8 cellular contexts compared by ENCODE assay signal in genomic region chr2:152036611-152037469, GRCh38.
DNase-seq lines count a peak whose midpoint lies in the region; ATAC-seq and TF ChIP-seq lines count a peak whose summit lies in the region.

No MANE protein-coding gene starts in this region.

- H3K27me3 ChIP-seq in iPS DF 6.9 (ENCODE audit: control insufficient read depth, insufficient read depth, low read length) (no peaks in the 10 kb centered on the region; the same call in 1 of the 2 replicates), spleen (replicated peaks in 1 of 7) (no peaks in the 10 kb centered on the region)

- WGBS in iPS DF 6.9 (ENCODE audit: insufficient coverage, insufficient read length) = no CpG with 5 or more reads among the region's 10 CpGs
- WGBS in spleen, 5 donors = 35 to 48% (median 41%) methylated on average over 10 of the region's 10 CpGs

- peak; percentile 86 for TF ChIP-seq CTCF in GM12873 (IDR thresholded peaks at IDR 0.05; ENCODE audit: insufficient read depth, low read depth, low read length, missing control alignments)
- peak; percentile 74 for TF ChIP-seq CTCF in HFF-Myc (IDR thresholded peaks at IDR 0.05; ENCODE audit: low read depth, low read length, missing control alignments)
- peak in 10 of 11 experiments; percentile 30 to 79 (median 67) for TF ChIP-seq CTCF in spleen (IDR thresholded peaks at IDR 0.05 in 8 of 11, conservative IDR thresholded peaks at IDR 0.05 in 3 of 11)

- H3K36me3 ChIP-seq in iPS DF 6.9 (ENCODE audit: control insufficient read depth, insufficient read depth, low read length) (no peaks in the 10 kb centered on the region; the same call in 1 of the 2 replicates), spleen (no peaks in the 10 kb centered on the region)

- ATAC-seq in HG03108 (IDR thresholded peaks at IDR 0.05; ENCODE audit: unreplicated experiment) = no peak

- H3K4me1 ChIP-seq in iPS DF 6.9 (ENCODE audit: control insufficient read depth, insufficient read depth, low read length) = peaks cover 7% of the 10 kb centered on the region
- H3K4me1 ChIP-seq in spleen = peaks cover 3 to 26% (median 14%) of the 10 kb centered on the region in 6 donors

- H3K4me3 ChIP-seq in HFF-Myc (replicated peaks; ENCODE audit: low read depth, low read length) (no peak overlapping the region), iPS DF 6.9 (ENCODE audit: low read length) (no peak overlapping the region), spleen (no peak overlapping the region)

- H3K27ac ChIP-seq in iPS DF 6.9 (ENCODE audit: low read length) (no peak overlapping the region), spleen (no peak overlapping the region)

- TF ChIP-seq POLR2A in spleen (IDR thresholded peaks at IDR 0.05) = no peak

- intact Hi-C loops in spleen (cut with DNase I; ENCODE audit: low total_unique reads) = loop anchor here (10.0 kb wide), 2 partner anchors 598 to 1478 kb away; no protein-coding TSS in a partner anchor

- H3K9me3 ChIP-seq in iPS DF 6.9 (ENCODE audit: control insufficient read depth, insufficient read depth, low read length) = no peaks in the 10 kb centered on the region
- no peaks in the 10 kb centered on the region for H3K9me3 ChIP-seq in spleen

- DNase-seq in HFF-Myc (ENCODE audit: extremely low read depth, low read depth) (peak; percentile 27), MV-4-11 (lab: John Stamatoyannopoulos, UW) (peak; percentile 68), SW480 (ENCODE audit: low spot score) (peak; percentile 57), astrocyte of the hippocampus (ENCODE audit: low read depth, low spot score) (peak; percentile 85), iPS DF 6.9 (ENCODE audit: low read depth, low spot score) (peak; percentile 68), spleen (no peak)
